Comparison of ENCODE assay signal across 1 cellular context in genomic region chr13:41052441-41052840, GRCh38.
A peak's percentile ranks its signal among the peaks of the same experiment; 100 is the strongest.
TF ChIP-seq lines count a peak whose summit lies in the region.

No MANE protein-coding gene starts in this region.

TF ChIP-seq in K562, 482 proteins besides CTCF, POLR2A, EP300 and RAD21 (continued from another document):
- TF ChIP-seq ZNF592 (IDR thresholded peaks at IDR 0.05) = 0 out of 2 replicates have a peak, but pooled peaks have one; percentile 46
- peak; percentile 73 for TF ChIP-seq NFE2 (IDR thresholded peaks at IDR 0.05; ENCODE audit: low read depth)
- TF ChIP-seq MAFF (IDR thresholded peaks at IDR 0.05; ENCODE audit: low read length) = peak; percentile 33; the same call in 1 of the 2 replicates
- no peak for TF ChIP-seq HDAC8 (tag; IDR thresholded peaks at IDR 0.05)
- peak; percentile 57 for TF ChIP-seq ZNF316 (IDR thresholded peaks at IDR 0.05)
- TF ChIP-seq C11orf30 (IDR thresholded peaks at IDR 0.05; ENCODE audit: low read depth) = peak; percentile 58
- TF ChIP-seq MAFK (IDR thresholded peaks at IDR 0.05; ENCODE audit: low read length) = peak; percentile 33; the same call in 1 of the 2 replicates
- TF ChIP-seq MIER1 (IDR thresholded peaks at IDR 0.05; ENCODE audit: low read depth) = no peak
